Comparison of ENCODE assay signal across 8 cellular contexts in the genomic region with DNA sequence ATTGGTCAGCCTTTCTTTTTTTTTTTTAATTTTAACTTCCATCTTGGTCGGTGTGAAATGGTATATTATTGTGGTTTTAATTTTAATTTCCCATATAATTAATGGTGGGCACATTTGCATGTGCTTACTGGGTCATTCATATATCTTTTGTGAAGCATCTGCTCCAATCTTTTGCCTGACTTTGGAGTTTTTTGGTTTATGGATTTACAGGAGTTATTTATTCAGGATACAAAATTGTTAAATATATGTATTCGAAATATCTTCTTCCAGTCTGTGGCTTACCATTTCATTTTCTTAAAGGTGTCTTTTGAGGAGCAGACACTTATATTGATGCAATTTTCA. TPM values are rescaled to one million over a fixed set of nuclear protein-coding genes. Genes with fewer than 3 reads are reported as not detected.
DNase-seq lines count a peak whose midpoint lies in the region; ATAC-seq, FAIRE-seq and TF ChIP-seq lines count a peak whose summit lies in the region.

No MANE protein-coding gene starts in this region.

- no peak overlapping the region for H2AFZ ChIP-seq in GM23338

- TF ChIP-seq CTCF in GM23338 (conservative IDR thresholded peaks at IDR 0.05; ENCODE audit: low read depth in 2 of 2) (0 out of 4 replicates have a peak, but pooled peaks of 1 of the 2 experiments have one; percentile 3), WI38 (IDR thresholded peaks at IDR 0.05; ENCODE audit: low read depth, low read length) (no peak), foreskin fibroblast (IDR thresholded peaks at IDR 0.05; ENCODE audit: low read depth, low read length) (no peak)

- peaks cover 7% of the 10 kb centered on the region for H3K27me3 Mint-ChIP-seq in GM23338 (ENCODE audit: insufficient read depth, low read depth, poor library complexity)

- DNase-seq in GM23338 (ENCODE audit: low spot score) (no peak), foreskin fibroblast (peak in 1 of 2 donors; percentile 8), NCI-H82 treated with DMSO at 0.1 percent for 48 hours (lab: John Stamatoyannopoulos, UW; ENCODE audit: unreplicated experiment) (no peak), frontal cortex (ENCODE audit: low spot score in 2 of 2) (no peak)

- H3K36me3 ChIP-seq in GM23338 (ENCODE audit: insufficient read depth) = no peaks in the 10 kb centered on the region
- H3K36me3 ChIP-seq in skeletal muscle satellite cell (ENCODE audit: insufficient read depth, low read length) = no peaks in the 10 kb centered on the region

- peak overlapping the region; percentile 79 for H3K9ac ChIP-seq in skeletal muscle satellite cell (ENCODE audit: low read depth, low read length)

- H3K27me3 ChIP-seq in GM23338 (ENCODE audit: insufficient read depth) = no peaks in the 10 kb centered on the region
- H3K27me3 ChIP-seq in skeletal muscle satellite cell (ENCODE audit: control insufficient read depth, insufficient read depth, low read length) = no peaks in the 10 kb centered on the region

- H4K20me1 ChIP-seq in GM23338 (replicated peaks; ENCODE audit: insufficient read depth) = no peaks in the 10 kb centered on the region

- FAIRE-seq in frontal cortex (lab: Jason Lieb, UNC) = no peak

- peaks cover 13% of the 10 kb centered on the region for H3K4me1 ChIP-seq in GM23338 (ENCODE audit: insufficient read depth)
- H3K4me1 ChIP-seq in skeletal muscle satellite cell (ENCODE audit: control insufficient read depth, insufficient read depth, low read length) = peaks cover 15% of the 10 kb centered on the region

- peaks cover 18% of the 10 kb centered on the region for H3K4me1 Mint-ChIP-seq in GM23338

- no peak overlapping the region; the same call in 1 of the 2 replicates for H3K27ac Mint-ChIP-seq in GM23338

- H3K79me2 ChIP-seq in GM23338 (replicated peaks; ENCODE audit: insufficient read depth) = peaks cover 26% of the 10 kb centered on the region

- no peaks in the 10 kb centered on the region for H3K9me3 ChIP-seq in skeletal muscle satellite cell (replicated peaks; ENCODE audit: low read length)

- no peaks in the 10 kb centered on the region for H3K9me2 ChIP-seq in GM23338 (ENCODE audit: insufficient read depth)

- H3F3A ChIP-seq in GM23338 (replicated peaks; ENCODE audit: low read depth) = no peaks in the 10 kb centered on the region

- peak overlapping the region; percentile 88 for H3K4me2 ChIP-seq in GM23338
- peak overlapping the region; percentile 88 for H3K4me2 ChIP-seq in skeletal muscle satellite cell (ENCODE audit: low read length)

- H3K36me3 Mint-ChIP-seq in GM23338 (ENCODE audit: low read depth) = peaks cover 25% of the 10 kb centered on the region

- H3K9me3 Mint-ChIP-seq in GM23338 = peaks cover 11% of the 10 kb centered on the region; the same call in 2 of the 3 replicates

- no peak for ATAC-seq in GM23338
- ATAC-seq in GM18873 (IDR thresholded peaks at IDR 0.05; ENCODE audit: low FRiP score, unreplicated experiment) = no peak
- ATAC-seq in GM19395 (IDR thresholded peaks at IDR 0.05; ENCODE audit: unreplicated experiment) = no peak

- H3K4me3 ChIP-seq in GM23338 (peak overlapping the region; percentile 88), WI38 (ENCODE audit: low read depth, low read length) (peak overlapping the region; percentile 90), foreskin fibroblast (ENCODE audit: low read depth in 1 of 2, low read length in 2 of 2) (peak overlapping the region; percentile 63 to 70), skeletal muscle satellite cell (ENCODE audit: low read length) (peak overlapping the region; percentile 82)

- peak overlapping the region; percentile 90; the same call in 1 of the 2 replicates for H3K27ac ChIP-seq in GM23338 (ENCODE audit: low read depth)

- H3K4me3 Mint-ChIP-seq in GM23338 = peak overlapping the region; percentile 89

TF ChIP-seq in GM23338, 12 proteins besides CTCF, POLR2A, EP300 and RAD21:
- TF ChIP-seq ZNF331 (CRISPR knock-in tag; IDR thresholded peaks at IDR 0.05; ENCODE audit: low read depth) = no peak
- TF ChIP-seq, protein P1, sequence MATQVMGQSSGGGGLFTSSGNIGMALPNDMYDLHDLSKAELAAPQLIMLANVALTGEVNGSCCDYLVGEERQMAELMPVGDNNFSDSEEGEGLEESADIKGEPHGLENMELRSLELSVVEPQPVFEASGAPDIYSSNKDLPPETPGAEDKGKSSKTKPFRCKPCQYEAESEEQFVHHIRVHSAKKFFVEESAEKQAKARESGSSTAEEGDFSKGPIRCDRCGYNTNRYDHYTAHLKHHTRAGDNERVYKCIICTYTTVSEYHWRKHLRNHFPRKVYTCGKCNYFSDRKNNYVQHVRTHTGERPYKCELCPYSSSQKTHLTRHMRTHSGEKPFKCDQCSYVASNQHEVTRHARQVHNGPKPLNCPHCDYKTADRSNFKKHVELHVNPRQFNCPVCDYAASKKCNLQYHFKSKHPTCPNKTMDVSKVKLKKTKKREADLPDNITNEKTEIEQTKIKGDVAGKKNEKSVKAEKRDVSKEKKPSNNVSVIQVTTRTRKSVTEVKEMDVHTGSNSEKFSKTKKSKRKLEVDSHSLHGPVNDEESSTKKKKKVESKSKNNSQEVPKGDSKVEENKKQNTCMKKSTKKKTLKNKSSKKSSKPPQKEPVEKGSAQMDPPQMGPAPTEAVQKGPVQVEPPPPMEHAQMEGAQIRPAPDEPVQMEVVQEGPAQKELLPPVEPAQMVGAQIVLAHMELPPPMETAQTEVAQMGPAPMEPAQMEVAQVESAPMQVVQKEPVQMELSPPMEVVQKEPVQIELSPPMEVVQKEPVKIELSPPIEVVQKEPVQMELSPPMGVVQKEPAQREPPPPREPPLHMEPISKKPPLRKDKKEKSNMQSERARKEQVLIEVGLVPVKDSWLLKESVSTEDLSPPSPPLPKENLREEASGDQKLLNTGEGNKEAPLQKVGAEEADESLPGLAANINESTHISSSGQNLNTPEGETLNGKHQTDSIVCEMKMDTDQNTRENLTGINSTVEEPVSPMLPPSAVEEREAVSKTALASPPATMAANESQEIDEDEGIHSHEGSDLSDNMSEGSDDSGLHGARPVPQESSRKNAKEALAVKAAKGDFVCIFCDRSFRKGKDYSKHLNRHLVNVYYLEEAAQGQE (IDR thresholded peaks at IDR 0.05; ENCODE audit: unreplicated experiment) = no peak
- no peak for TF ChIP-seq EZH2 (IDR thresholded peaks at IDR 0.05; ENCODE audit: low read depth, unreplicated experiment)

RNA-seq across cellular contexts. Expression of a gene that starts 0.7 kb away (rescaled TPM):
- total RNA-seq in GM23338 (2014; rRNA removed; shearing (Covaris generic)) = 12.9 and 14.2 TPM in 2 replicates
- 10.9 and 14.7 TPM in 2 replicates for polyA plus RNA-seq in GM23338 (2016; fragmentation: Nextera tagmentation; extraction: Ambion mirVana)
- 7.2 and 8.4 TPM in 2 replicates for total RNA-seq in skeletal muscle satellite cell (2012; rRNA removed)
- 6.9 TPM for total RNA-seq in frontal cortex

RNA-seq across cellular contexts. Expression of a gene that starts 25.4 kb away (rescaled TPM):
- total RNA-seq in GM23338 (2014; rRNA removed; shearing (Covaris generic)) = 0.39 and 3.4 TPM in 2 replicates
- 106 and 116 TPM in 2 replicates for polyA plus RNA-seq in GM23338 (2016; fragmentation: Nextera tagmentation; extraction: Ambion mirVana)
- total RNA-seq in skeletal muscle satellite cell (2012; rRNA removed) = 2.0 and 3.5 TPM in 2 replicates
- 3.3 TPM for total RNA-seq in frontal cortex

RNA-seq across cellular contexts. Expression of a gene that starts 25.7 kb away (rescaled TPM):
- total RNA-seq in GM23338 (2014; rRNA removed; shearing (Covaris generic)) = 35.9 and 43.3 TPM in 2 replicates
- 26.5 and 31.8 TPM in 2 replicates for polyA plus RNA-seq in GM23338 (2016; fragmentation: Nextera tagmentation; extraction: Ambion mirVana)
- 24.9 and 25.1 TPM in 2 replicates for total RNA-seq in skeletal muscle satellite cell (2012; rRNA removed)
- total RNA-seq in frontal cortex = 59.1 TPM

RNA-seq across cellular contexts. Expression of a gene that starts 46.3 kb away (rescaled TPM):
- total RNA-seq in GM23338 (2014; rRNA removed; shearing (Covaris generic)) = 53.8 and 56.5 TPM in 2 replicates
- polyA plus RNA-seq in GM23338 (2016; fragmentation: Nextera tagmentation; extraction: Ambion mirVana) = 226 and 231 TPM in 2 replicates
- total RNA-seq in skeletal muscle satellite cell (2012; rRNA removed) = 46.5 and 52.2 TPM in 2 replicates
- total RNA-seq in frontal cortex = 44.8 TPM
